ENCODE assay signal across 1 cellular context in the genomic region with DNA sequence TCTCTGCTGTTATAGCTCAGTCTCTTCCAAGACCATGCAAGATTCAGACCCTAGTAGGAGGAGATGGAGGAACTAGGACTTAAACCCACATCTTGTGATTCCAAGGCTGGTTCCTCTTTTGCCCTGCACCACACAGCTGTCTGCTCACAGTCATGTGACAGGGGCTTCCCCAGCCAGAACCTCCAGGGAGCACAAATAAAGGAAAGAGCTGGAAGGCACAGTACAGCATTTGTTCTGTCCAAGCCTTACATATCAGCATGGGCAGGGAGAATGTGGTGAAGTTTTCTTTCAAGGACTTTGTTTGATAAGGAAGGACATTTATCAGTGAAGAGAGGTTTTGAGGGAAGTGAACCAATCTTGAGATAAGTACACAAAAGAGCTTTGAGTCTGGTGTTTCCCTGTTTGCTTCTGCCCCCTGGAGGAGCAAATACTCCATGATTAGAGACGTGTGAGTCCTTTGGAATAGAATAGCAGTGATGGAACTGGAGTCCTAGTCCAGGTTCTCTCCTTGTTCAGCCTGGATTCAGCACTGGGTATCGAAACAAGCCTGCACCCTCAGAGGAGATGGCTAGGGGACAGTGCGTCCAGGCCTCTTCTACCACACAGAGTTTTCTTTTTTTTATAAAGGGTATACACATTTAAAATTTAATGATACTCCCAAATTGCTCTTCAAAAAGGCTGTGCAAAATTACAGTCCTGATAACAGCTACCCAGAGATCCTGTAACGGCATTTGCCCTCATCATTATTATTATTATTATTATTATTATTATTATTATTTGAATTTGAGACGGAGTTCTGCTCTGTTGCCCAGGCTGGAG.
TF ChIP-seq lines count a peak whose summit lies in the region.

No MANE protein-coding gene starts in this region.

TF ChIP-seq in K562, 482 proteins besides CTCF, POLR2A, EP300 and RAD21 (continued from another document):
- TF ChIP-seq ADNP (tag; IDR thresholded peaks at IDR 0.05), result 0 out of 2 replicates have a peak, but pooled peaks have one; percentile 37
